8 cellular contexts compared by ENCODE assay signal in the genomic region with DNA sequence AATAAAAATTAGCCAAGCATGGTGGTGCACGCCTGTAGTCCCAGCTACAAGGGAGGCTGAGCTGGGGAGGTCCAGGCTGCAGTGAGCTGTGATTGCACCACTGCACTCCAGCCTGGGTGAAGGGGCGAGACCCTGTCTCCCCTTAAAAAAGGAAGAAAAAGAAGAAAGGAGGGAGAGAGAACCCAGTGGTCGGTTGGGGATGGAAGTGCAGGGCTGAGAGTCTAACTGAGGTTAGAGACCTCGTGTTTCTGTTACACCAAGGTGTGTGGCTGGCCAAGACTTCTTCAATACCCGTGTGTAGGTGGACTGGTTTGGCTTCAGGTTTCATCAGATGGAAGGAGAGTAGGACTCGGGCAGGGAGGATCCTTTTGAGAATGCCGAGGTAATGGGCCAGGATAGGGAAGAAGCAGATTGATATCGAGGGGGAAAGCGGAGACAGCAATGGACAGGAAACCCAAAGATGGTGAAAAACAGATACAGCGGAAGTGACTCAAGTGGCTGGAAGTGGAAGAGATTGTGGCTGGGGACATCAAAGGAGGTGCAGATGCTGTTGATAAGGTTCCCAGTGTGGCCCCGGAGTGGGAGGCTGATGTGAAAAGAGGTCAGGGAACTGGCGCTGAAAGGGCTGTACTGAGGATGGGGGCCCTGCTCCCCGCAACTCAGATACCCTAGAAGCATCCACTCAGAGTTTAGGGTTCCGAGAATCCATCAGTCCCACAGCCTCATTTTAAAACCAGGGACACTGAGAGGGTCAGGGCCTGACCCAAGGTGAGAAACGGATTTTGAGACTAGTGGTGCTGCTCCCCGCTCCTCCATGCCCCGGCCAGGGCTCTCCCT. TPM values are rescaled to one million over a fixed set of nuclear protein-coding genes. Genes with fewer than 3 reads are reported as not detected.
A peak's percentile ranks its signal among the peaks of the same experiment; 100 is the strongest.
DNase-seq lines count a peak whose midpoint lies in the region; ATAC-seq and TF ChIP-seq lines count a peak whose summit lies in the region.

No MANE protein-coding gene starts in this region.

- peaks cover 13% of the 10 kb centered on the region for H3K27me3 ChIP-seq in GM23338 (ENCODE audit: insufficient read depth)

- no peak for TF ChIP-seq CTCF in GM23338 (conservative IDR thresholded peaks at IDR 0.05; ENCODE audit: low read depth in 2 of 2)
- TF ChIP-seq CTCF in epithelial cell of proximal tubule (conservative IDR thresholded peaks at IDR 0.05; ENCODE audit: low read depth, low read length) = no peak
- no peak for TF ChIP-seq CTCF in chondrocyte (IDR thresholded peaks at IDR 0.05)

- no peaks in the 10 kb centered on the region for H3K9me2 ChIP-seq in GM23338 (ENCODE audit: insufficient read depth)

- H3K36me3 Mint-ChIP-seq in GM23338 (ENCODE audit: low read depth) (no peaks in the 10 kb centered on the region; the same call in 2 of the 3 replicates), chondrocyte (ENCODE audit: low read depth) (no peaks in the 10 kb centered on the region)

- H3K27me3 Mint-ChIP-seq in GM23338 (ENCODE audit: insufficient read depth, low read depth, poor library complexity) (peaks cover 12% of the 10 kb centered on the region), chondrocyte (ENCODE audit: low read depth) (peaks cover 67% of the 10 kb centered on the region)

- H3K27ac ChIP-seq in GM23338 (ENCODE audit: low read depth) = no peak overlapping the region

- no peaks in the 10 kb centered on the region for H3K79me2 ChIP-seq in GM23338 (replicated peaks; ENCODE audit: insufficient read depth)

- H3K4me3 ChIP-seq in GM23338 = peak overlapping the region; percentile 89
- H3K4me3 ChIP-seq in epithelial cell of proximal tubule (ENCODE audit: low read depth, low read length) = peak overlapping the region; percentile 76

- ATAC-seq in GM23338 = no peak

- peaks cover 9% of the 10 kb centered on the region for H3K4me1 ChIP-seq in GM23338 (ENCODE audit: insufficient read depth)

- no peaks in the 10 kb centered on the region for H3F3A ChIP-seq in GM23338 (replicated peaks; ENCODE audit: low read depth)

- H3K4me2 ChIP-seq in GM23338 = peak overlapping the region; percentile 99

- peak overlapping the region; percentile 73 for H3K4me3 Mint-ChIP-seq in GM23338
- no peak overlapping the region for H3K4me3 Mint-ChIP-seq in chondrocyte (ENCODE audit: unreplicated experiment)

- no peak overlapping the region for H3K27ac Mint-ChIP-seq in GM23338
- H3K27ac Mint-ChIP-seq in chondrocyte (ENCODE audit: unreplicated experiment) = no peak overlapping the region

- no peaks in the 10 kb centered on the region for H4K20me1 ChIP-seq in GM23338 (replicated peaks; ENCODE audit: insufficient read depth)

- H2AFZ ChIP-seq in GM23338 = no peak overlapping the region

- H3K4me1 Mint-ChIP-seq in GM23338 (peaks cover 21% of the 10 kb centered on the region), chondrocyte (ENCODE audit: low read depth) (peaks cover 8% of the 10 kb centered on the region)

- DNase-seq in GM23338 (ENCODE audit: low spot score) (no peak), epithelial cell of proximal tubule (ENCODE audit: low read depth) (no peak), chondrocyte (ENCODE audit: low spot score) (no peak), HK-2 (ENCODE audit: unreplicated experiment) (no peak), NCI-H1694 (lab: John Stamatoyannopoulos, UW) (no peak), SK-N-DZ (ENCODE audit: low spot score) (no peak)
- peak; percentile 51 for DNase-seq in activated CD4-positive, alpha-beta T cell treated with anti-CD3 and anti-CD28 coated beads, Interleukin-2, amount 50 U/mL, for 1 hour
- peak; percentile 31 for DNase-seq in stimulated activated CD4-positive, alpha-beta T cell treated with anti-CD3 and anti-CD28 coated beads, Interleukin-2, amount 100 ng/mL, for 4 hours (ENCODE audit: low read depth)

- H3K9me3 Mint-ChIP-seq in GM23338 (no peaks in the 10 kb centered on the region; the same call in 2 of the 3 replicates), chondrocyte (ENCODE audit: low read depth) (no peaks in the 10 kb centered on the region)

- H3K36me3 ChIP-seq in GM23338 (ENCODE audit: insufficient read depth) = no peaks in the 10 kb centered on the region

TF ChIP-seq in GM23338, 12 proteins besides CTCF, POLR2A, EP300 and RAD21 (continues in another document):
- no peak for TF ChIP-seq ZNF331 (CRISPR knock-in tag; IDR thresholded peaks at IDR 0.05; ENCODE audit: low read depth)
- TF ChIP-seq, protein P1, sequence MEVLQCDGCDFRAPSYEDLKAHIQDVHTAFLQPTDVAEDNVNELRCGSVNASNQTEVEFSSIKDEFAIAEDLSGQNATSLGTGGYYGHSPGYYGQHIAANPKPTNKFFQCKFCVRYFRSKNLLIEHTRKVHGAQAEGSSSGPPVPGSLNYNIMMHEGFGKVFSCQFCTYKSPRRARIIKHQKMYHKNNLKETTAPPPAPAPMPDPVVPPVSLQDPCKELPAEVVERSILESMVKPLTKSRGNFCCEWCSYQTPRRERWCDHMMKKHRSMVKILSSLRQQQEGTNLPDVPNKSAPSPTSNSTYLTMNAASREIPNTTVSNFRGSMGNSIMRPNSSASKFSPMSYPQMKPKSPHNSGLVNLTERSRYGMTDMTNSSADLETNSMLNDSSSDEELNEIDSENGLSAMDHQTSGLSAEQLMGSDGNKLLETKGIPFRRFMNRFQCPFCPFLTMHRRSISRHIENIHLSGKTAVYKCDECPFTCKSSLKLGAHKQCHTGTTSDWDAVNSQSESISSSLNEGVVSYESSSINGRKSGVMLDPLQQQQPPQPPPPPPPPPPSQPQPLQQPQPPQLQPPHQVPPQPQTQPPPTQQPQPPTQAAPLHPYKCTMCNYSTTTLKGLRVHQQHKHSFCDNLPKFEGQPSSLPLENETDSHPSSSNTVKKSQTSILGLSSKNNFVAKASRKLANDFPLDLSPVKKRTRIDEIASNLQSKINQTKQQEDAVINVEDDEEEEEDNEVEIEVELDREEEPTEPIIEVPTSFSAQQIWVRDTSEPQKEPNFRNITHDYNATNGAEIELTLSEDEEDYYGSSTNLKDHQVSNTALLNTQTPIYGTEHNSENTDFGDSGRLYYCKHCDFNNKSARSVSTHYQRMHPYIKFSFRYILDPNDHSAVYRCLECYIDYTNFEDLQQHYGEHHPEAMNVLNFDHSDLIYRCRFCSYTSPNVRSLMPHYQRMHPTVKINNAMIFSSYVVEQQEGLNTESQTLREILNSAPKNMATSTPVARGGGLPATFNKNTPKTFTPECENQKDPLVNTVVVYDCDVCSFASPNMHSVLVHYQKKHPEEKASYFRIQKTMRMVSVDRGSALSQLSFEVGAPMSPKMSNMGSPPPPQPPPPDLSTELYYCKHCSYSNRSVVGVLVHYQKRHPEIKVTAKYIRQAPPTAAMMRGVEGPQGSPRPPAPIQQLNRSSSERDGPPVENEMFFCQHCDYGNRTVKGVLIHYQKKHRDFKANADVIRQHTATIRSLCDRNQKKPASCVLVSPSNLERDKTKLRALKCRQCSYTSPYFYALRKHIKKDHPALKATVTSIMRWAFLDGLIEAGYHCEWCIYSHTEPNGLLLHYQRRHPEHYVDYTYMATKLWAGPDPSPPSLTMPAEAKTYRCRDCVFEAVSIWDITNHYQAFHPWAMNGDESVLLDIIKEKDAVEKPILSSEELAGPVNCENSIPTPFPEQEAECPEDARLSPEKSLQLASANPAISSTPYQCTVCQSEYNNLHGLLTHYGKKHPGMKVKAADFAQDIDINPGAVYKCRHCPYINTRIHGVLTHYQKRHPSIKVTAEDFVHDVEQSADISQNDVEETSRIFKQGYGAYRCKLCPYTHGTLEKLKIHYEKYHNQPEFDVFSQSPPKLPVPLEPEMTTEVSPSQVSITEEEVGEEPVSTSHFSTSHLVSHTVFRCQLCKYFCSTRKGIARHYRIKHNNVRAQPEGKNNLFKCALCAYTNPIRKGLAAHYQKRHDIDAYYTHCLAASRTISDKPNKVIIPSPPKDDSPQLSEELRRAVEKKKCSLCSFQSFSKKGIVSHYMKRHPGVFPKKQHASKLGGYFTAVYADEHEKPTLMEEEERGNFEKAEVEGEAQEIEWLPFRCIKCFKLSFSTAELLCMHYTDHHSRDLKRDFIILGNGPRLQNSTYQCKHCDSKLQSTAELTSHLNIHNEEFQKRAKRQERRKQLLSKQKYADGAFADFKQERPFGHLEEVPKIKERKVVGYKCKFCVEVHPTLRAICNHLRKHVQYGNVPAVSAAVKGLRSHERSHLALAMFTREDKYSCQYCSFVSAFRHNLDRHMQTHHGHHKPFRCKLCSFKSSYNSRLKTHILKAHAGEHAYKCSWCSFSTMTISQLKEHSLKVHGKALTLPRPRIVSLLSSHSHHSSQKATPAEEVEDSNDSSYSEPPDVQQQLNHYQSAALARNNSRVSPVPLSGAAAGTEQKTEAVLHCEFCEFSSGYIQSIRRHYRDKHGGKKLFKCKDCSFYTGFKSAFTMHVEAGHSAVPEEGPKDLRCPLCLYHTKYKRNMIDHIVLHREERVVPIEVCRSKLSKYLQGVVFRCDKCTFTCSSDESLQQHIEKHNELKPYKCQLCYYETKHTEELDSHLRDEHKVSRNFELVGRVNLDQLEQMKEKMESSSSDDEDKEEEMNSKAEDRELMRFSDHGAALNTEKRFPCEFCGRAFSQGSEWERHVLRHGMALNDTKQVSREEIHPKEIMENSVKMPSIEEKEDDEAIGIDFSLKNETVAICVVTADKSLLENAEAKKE (CRISPR knock-in tag; IDR thresholded peaks at IDR 0.05) = no peak

RNA-seq across cellular contexts. Expression of a gene that starts 0.7 kb away (rescaled TPM):
- total RNA-seq in GM23338 (2014; rRNA removed; shearing (Covaris generic)) = 0.58 and 0.69 TPM in 2 replicates
- 0.26 and 0.27 TPM in 2 replicates for polyA plus RNA-seq in GM23338 (2016; fragmentation: Nextera tagmentation; extraction: Ambion mirVana)
- 0.14 and 0.23 TPM in 2 replicates for total RNA-seq in epithelial cell of proximal tubule
- total RNA-seq in chondrocyte = not detected in 3 replicates
- polyA plus RNA-seq in SK-N-DZ (2014; cell fraction: cytosol; rRNA removed) = 0.03 TPM in 1 of 2 replicates, not detected in the other
- polyA plus RNA-seq in SK-N-DZ (2014; cell fraction: nucleus; rRNA removed) = not detected in 2 replicates

RNA-seq across cellular contexts. Expression of a gene that starts 1.1 kb away (rescaled TPM):
- not detected in 2 replicates for total RNA-seq in GM23338 (2014; rRNA removed; shearing (Covaris generic))
- polyA plus RNA-seq in GM23338 (2016; fragmentation: Nextera tagmentation; extraction: Ambion mirVana) = not detected in 2 replicates
- total RNA-seq in epithelial cell of proximal tubule = not detected in 2 replicates
- not detected in 3 replicates for total RNA-seq in chondrocyte
- polyA plus RNA-seq in SK-N-DZ (2014; cell fraction: cytosol; rRNA removed) = not detected in 2 replicates
- polyA plus RNA-seq in SK-N-DZ (2014; cell fraction: nucleus; rRNA removed) = not detected in 2 replicates

RNA-seq across cellular contexts. Expression of a gene that starts 46.1 kb away (rescaled TPM):
- total RNA-seq in GM23338 (2014; rRNA removed; shearing (Covaris generic)) = not detected in 2 replicates
- not detected in 2 replicates for polyA plus RNA-seq in GM23338 (2016; fragmentation: Nextera tagmentation; extraction: Ambion mirVana)
- total RNA-seq in epithelial cell of proximal tubule (3.8 and 4.2 TPM in 2 replicates), chondrocyte (not detected in 3 replicates)
- not detected in 2 replicates for polyA plus RNA-seq in SK-N-DZ (2014; cell fraction: cytosol; rRNA removed)
- polyA plus RNA-seq in SK-N-DZ (2014; cell fraction: nucleus; rRNA removed) = not detected in 2 replicates

Comparison
In these comparisons a context has a peak if more than half of its experiments do, and no peak if none do; other contexts are left out.
1. DNase-seq: peak in activated CD4-positive, alpha-beta T cell treated with anti-CD3 and anti-CD28 coated beads, Interleukin-2, amount 50 U/mL, for 1 hour (single experiment) and stimulated activated CD4-positive, alpha-beta T cell treated with anti-CD3 and anti-CD28 coated beads, Interleukin-2, amount 100 ng/mL, for 4 hours (single experiment); none in GM23338 (single experiment), epithelial cell of proximal tubule (single experiment), chondrocyte (single experiment), HK-2 (single experiment), NCI-H1694 (single experiment) and SK-N-DZ (single experiment).